16 cellular contexts compared by ENCODE assay signal in genomic region chr15:72304596-72304995, GRCh38. TPM values are rescaled to one million over a fixed set of nuclear protein-coding genes. Genes with fewer than 3 reads are reported as not detected.
DNase-seq lines count a peak whose midpoint lies in the region; ATAC-seq and TF ChIP-seq lines count a peak whose summit lies in the region.
"Had no signal": no experiment of that assay in that cellular context is flagged by ENCODE, and none has a peak within 500 bp of the region (broad histone marks: within the 10 kb centered on the region; RNA-seq: fewer than 3 reads in every experiment).

No MANE protein-coding gene starts in this region.

- H3K4me1 ChIP-seq in osteoblast (ENCODE audit: insufficient read depth, low read length): peaks cover 14% of the 10 kb centered on the region
- H3K4me1 ChIP-seq: Caco-2 had no signal

- DNase-seq in HFFc6: no peak
- DNase-seq in T-helper 17 cell: no peak
- DNase-seq in osteoblast (ENCODE audit: insufficient read length, low spot score, missing footprints): no peak
- no peak for DNase-seq in hippocampal formation (lab: John Stamatoyannopoulos, UW)
- DNase-seq: Caco-2; CD8-positive, alpha-beta T cell; DND-41; GF-D8; H7 had no signal

- no peaks in the 10 kb centered on the region for H3K9me3 Mint-ChIP-seq in HFFc6
- H3K9me3 Mint-ChIP-seq: CD14-positive monocyte; CD8-positive, alpha-beta T cell had no signal

- H3K4me3 ChIP-seq in osteoblast (ENCODE audit: insufficient read depth, low read length): no peak overlapping the region
- H3K4me3 ChIP-seq: A549, GM23248 had no signal

- H3K27me3 Mint-ChIP-seq in HFFc6 (ENCODE audit: insufficient read depth) (peaks cover 8% of the 10 kb centered on the region), T-helper 17 cell (no peaks in the 10 kb centered on the region)

- peaks cover 3% of the 10 kb centered on the region for H3K27me3 ChIP-seq in osteoblast (ENCODE audit: insufficient read depth, low read length)

- H3K36me3 ChIP-seq in osteoblast (ENCODE audit: insufficient read depth, low read length): no peaks in the 10 kb centered on the region

- TF ChIP-seq CTCF in HFFc6 (IDR thresholded peaks at IDR 0.05): no peak
- no peak for TF ChIP-seq CTCF in osteoblast (IDR thresholded peaks at IDR 0.05; ENCODE audit: extremely low read depth, low read depth, low read length)

- H3K27ac Mint-ChIP-seq in HFFc6 (peak overlapping the region; percentile 72; the same call in 1 of the 2 replicates), T-helper 17 cell (peak overlapping the region; percentile 8)
- H3K27ac Mint-ChIP-seq: CD14-positive monocyte; CD8-positive, alpha-beta T cell had no signal

- H3K9me3 ChIP-seq in T-helper 17 cell (ENCODE audit: control insufficient read depth, low read length, poor library complexity, severe bottlenecking) (no peaks in the 10 kb centered on the region), osteoblast (ENCODE audit: low read depth, low read length) (no peaks in the 10 kb centered on the region)
- H3K9me3 ChIP-seq: A549, Caco-2 had no signal

- peak overlapping the region; percentile 3 for H3K27ac ChIP-seq in osteoblast (ENCODE audit: low read depth, low read length)
- H3K27ac ChIP-seq: A549, GM23248, HL-60 had no signal

- ATAC-seq in T-helper 17 cell (no peak), esophagus mucosa (peak; percentile 27), HG03280 (IDR thresholded peaks at IDR 0.05; ENCODE audit: unreplicated experiment) (no peak), GM18511 (IDR thresholded peaks at IDR 0.05; ENCODE audit: unreplicated experiment) (no peak)
- ATAC-seq: CD8-positive, alpha-beta T cell had no signal

- H4K20me1 ChIP-seq in osteoblast (ENCODE audit: insufficient read depth, low read length): no peaks in the 10 kb centered on the region

- no peaks in the 10 kb centered on the region for H3K79me2 ChIP-seq in osteoblast (ENCODE audit: insufficient read depth, low read length)

- H3K4me3 Mint-ChIP-seq in HFFc6 (no peak overlapping the region), T-helper 17 cell (no peak overlapping the region)
- H3K4me3 Mint-ChIP-seq: CD14-positive monocyte; CD8-positive, alpha-beta T cell had no signal

- H3K4me2 ChIP-seq in osteoblast (ENCODE audit: insufficient read depth, low read length): no peak overlapping the region

- H2AFZ ChIP-seq in osteoblast (ENCODE audit: low read length): no peak overlapping the region
- H2AFZ ChIP-seq: GM23248 had no signal

- H3K36me3 Mint-ChIP-seq in HFFc6 (ENCODE audit: low read depth) (no peaks in the 10 kb centered on the region), T-helper 17 cell (ENCODE audit: low read depth) (peaks cover 3% of the 10 kb centered on the region)
- H3K36me3 Mint-ChIP-seq: CD14-positive monocyte had no signal

- H3K4me1 Mint-ChIP-seq in HFFc6 (ENCODE audit: low read depth) (peaks cover 14% of the 10 kb centered on the region), T-helper 17 cell (peaks cover 18% of the 10 kb centered on the region)

RNA-seq across cellular contexts. Expression of gene CELF6, which starts 15.4 kb away (rescaled TPM):
- total RNA-seq in HFFc6 (2021; fragmentation: NEBNext Ultra II Directional; extraction: Animal tissue kit (Norgen Biotek cat#: 25700)): under 1 TPM in 4 of 6 experiments, not detected in 2; 0.11 to 0.14 (median 0.12) TPM
- 1 to 10 TPM; 1.4 to 1.9 TPM for total RNA-seq in T-helper 17 cell
- total RNA-seq in esophagus mucosa: not detected
- total RNA-seq in osteoblast: 0.36 and 0.59 TPM in 2 replicates
- total RNA-seq: Caco-2 had no signal

RNA-seq across cellular contexts. Expression of gene PARP6, which starts 32.2 kb away (rescaled TPM):
- total RNA-seq in HFFc6 (2021; fragmentation: NEBNext Ultra II Directional; extraction: Animal tissue kit (Norgen Biotek cat#: 25700)): 10 to 100 TPM; 21.6 to 27.8 (median 24.6) TPM
- total RNA-seq in T-helper 17 cell (100 to 1,000 TPM; 109 to 112 TPM), esophagus mucosa (32.6 TPM), osteoblast (40.4 and 43.4 TPM in 2 replicates)
